In genomic region chr22:42615092-42615859, GRCh38 we compare ENCODE assay signal across 8 cellular contexts. TPM values are rescaled to one million over a fixed set of nuclear protein-coding genes. Genes with fewer than 3 reads are reported as not detected.
DNase-seq lines count a peak whose midpoint lies in the region; ATAC-seq and TF ChIP-seq lines count a peak whose summit lies in the region.

No MANE protein-coding gene starts in this region.

- H3K27me3 ChIP-seq in DOHH2 (ENCODE audit: control insufficient read depth, low read length) (no peaks in the 10 kb centered on the region), Karpas-422 (ENCODE audit: low read length) (no peaks in the 10 kb centered on the region), neural cell (ENCODE audit: insufficient read depth, low read depth, low read length) (no peaks in the 10 kb centered on the region)

- H3K79me2 ChIP-seq in DOHH2 (ENCODE audit: control insufficient read depth, low read length) (peaks cover 41% of the 10 kb centered on the region), Karpas-422 (ENCODE audit: low read length) (peaks cover 40% of the 10 kb centered on the region), neural cell (replicated peaks; ENCODE audit: insufficient read depth, low read length) (peaks cover 38% of the 10 kb centered on the region)

- peak; percentile 81 for TF ChIP-seq EP300 in neural cell (conservative IDR thresholded peaks at IDR 0.05; ENCODE audit: poor library complexity, severe bottlenecking)

- peak overlapping the region; percentile 71 for H3K27ac ChIP-seq in DOHH2 (ENCODE audit: low read depth, low read length)
- H3K27ac ChIP-seq in Karpas-422 (ENCODE audit: low read length): peak overlapping the region; percentile 84
- H3K27ac ChIP-seq in neural cell (ENCODE audit: low read length): peak overlapping the region; percentile 96

- ATAC-seq in GM21825 (IDR thresholded peaks at IDR 0.05; ENCODE audit: unreplicated experiment): peak; percentile 50
- ATAC-seq in stimulated activated naive CD8-positive, alpha-beta T cell treated with anti-CD3 and anti-CD28 coated beads, Interleukin-15, amount 100 ng/mL, for 72 hours: peak; percentile 87

- no peak overlapping the region; the same call in 1 of the 2 replicates for H2AFZ ChIP-seq in Karpas-422 (ENCODE audit: low read length)
- no peak overlapping the region for H2AFZ ChIP-seq in neural cell (ENCODE audit: low read depth, low read length)

- H3K4me2 ChIP-seq in DOHH2 (ENCODE audit: low read length) (peak overlapping the region; percentile 81), Karpas-422 (ENCODE audit: low read depth, low read length, poor library complexity, severe bottlenecking) (peak overlapping the region; percentile 77), neural cell (ENCODE audit: low read length) (peak overlapping the region; percentile 73)

- no peaks in the 10 kb centered on the region for H3K27me3 Mint-ChIP-seq in activated T-helper 2 cell treated with anti-CD3 and anti-CD28 coated beads, Interferon-gamma antibody, Interleukin-2, Interleukin-4, amounts not matched to agents 10 μg/mL and 5 μg/mL and 100 μg/mL, durations not matched to agents 14 hours and 24 hours and 36 hours (ENCODE audit: low read depth)
- H3K27me3 Mint-ChIP-seq in stimulated activated naive CD8-positive, alpha-beta T cell treated with anti-CD3 and anti-CD28 coated beads, Interleukin-15, amount 100 ng/mL, for 72 hours: no peaks in the 10 kb centered on the region

- H3K9me3 ChIP-seq in DOHH2 (ENCODE audit: control insufficient read depth, insufficient read depth, low read length) (no peaks in the 10 kb centered on the region), Karpas-422 (ENCODE audit: low read length) (no peaks in the 10 kb centered on the region), neural cell (ENCODE audit: low read length) (no peaks in the 10 kb centered on the region)

- no peaks in the 10 kb centered on the region for H3K9me2 ChIP-seq in DOHH2 (replicated peaks; ENCODE audit: control insufficient read depth, low read length)
- H3K9me2 ChIP-seq in Karpas-422 (replicated peaks; ENCODE audit: insufficient read depth, low read length): no peaks in the 10 kb centered on the region
- no peaks in the 10 kb centered on the region for H3K9me2 ChIP-seq in neural cell (ENCODE audit: insufficient read depth, low read length)

- intact Hi-C loops in activated T-helper 2 cell treated with anti-CD3 and anti-CD28 coated beads, Interferon-gamma antibody, Interleukin-2, Interleukin-4, amounts not matched to agents 10 μg/mL and 5 μg/mL and 100 μg/mL, durations not matched to agents 14 hours and 24 hours and 36 hours (cut with micrococcal nuclease): loop anchor here (1.0 to 2.0 kb wide), 3 partner anchors 34 to 524 kb away; partner anchors contain the start of genes CYB5R3, NDUFA6 and TTLL1

- H3F3A ChIP-seq in DOHH2 (ENCODE audit: control insufficient read depth, insufficient read depth) (peaks cover 9% of the 10 kb centered on the region), neural cell (ENCODE audit: insufficient read depth, low read length, poor library complexity, severe bottlenecking) (peaks cover 4% of the 10 kb centered on the region)

- H3K4me3 ChIP-seq in DOHH2 (ENCODE audit: low read length) (peak overlapping the region; percentile 79), Karpas-422 (ENCODE audit: low read length) (peak overlapping the region; percentile 82), fibroblast of pulmonary artery (replicated peaks; ENCODE audit: low read depth, low read length) (peak overlapping the region; percentile 85), neural cell (ENCODE audit: low read length) (peak overlapping the region; percentile 97)

- TF ChIP-seq CTCF in DOHH2 (IDR thresholded peaks at IDR 0.05; ENCODE audit: low read depth, low read length, poor library complexity, severe bottlenecking): no peak
- TF ChIP-seq CTCF in fibroblast of pulmonary artery (IDR thresholded peaks at IDR 0.05; ENCODE audit: low read length, missing control alignments): no peak
- TF ChIP-seq CTCF in neural cell (IDR thresholded peaks at IDR 0.05; ENCODE audit: poor library complexity, severe bottlenecking): no peak

- H3K9me3 Mint-ChIP-seq in activated T-helper 2 cell treated with anti-CD3 and anti-CD28 coated beads, Interferon-gamma antibody, Interleukin-2, Interleukin-4, amounts not matched to agents 10 μg/mL and 5 μg/mL and 100 μg/mL, durations not matched to agents 14 hours and 24 hours and 36 hours: no peaks in the 10 kb centered on the region
- no peaks in the 10 kb centered on the region for H3K9me3 Mint-ChIP-seq in stimulated activated naive CD8-positive, alpha-beta T cell treated with anti-CD3 and anti-CD28 coated beads, Interleukin-15, amount 100 ng/mL, for 72 hours

- peak overlapping the region; percentile 93 for H3K4me3 Mint-ChIP-seq in activated T-helper 2 cell treated with anti-CD3 and anti-CD28 coated beads, Interferon-gamma antibody, Interleukin-2, Interleukin-4, amounts not matched to agents 10 μg/mL and 5 μg/mL and 100 μg/mL, durations not matched to agents 14 hours and 24 hours and 36 hours (ENCODE audit: low read depth)
- H3K4me3 Mint-ChIP-seq in stimulated activated naive CD8-positive, alpha-beta T cell treated with anti-CD3 and anti-CD28 coated beads, Interleukin-15, amount 100 ng/mL, for 72 hours: peak overlapping the region; percentile 92 to 94

- H3K36me3 ChIP-seq in DOHH2 (ENCODE audit: control insufficient read depth, low read length) (peaks cover 43% of the 10 kb centered on the region), Karpas-422 (ENCODE audit: insufficient read depth, low read length) (peaks cover 14% of the 10 kb centered on the region; the same call in 1 of the 2 replicates), neural cell (ENCODE audit: insufficient read depth, low read length) (no peaks in the 10 kb centered on the region)

- peak overlapping the region; percentile 99 for H3K27ac Mint-ChIP-seq in activated T-helper 2 cell treated with anti-CD3 and anti-CD28 coated beads, Interferon-gamma antibody, Interleukin-2, Interleukin-4, amounts not matched to agents 10 μg/mL and 5 μg/mL and 100 μg/mL, durations not matched to agents 14 hours and 24 hours and 36 hours
- H3K27ac Mint-ChIP-seq in stimulated activated naive CD8-positive, alpha-beta T cell treated with anti-CD3 and anti-CD28 coated beads, Interleukin-15, amount 100 ng/mL, for 72 hours: peak overlapping the region; percentile 100

- H4K20me1 ChIP-seq in DOHH2 (ENCODE audit: control insufficient read depth, insufficient read depth, low read depth, low read length) (peaks cover 15% of the 10 kb centered on the region), Karpas-422 (ENCODE audit: insufficient read depth, low read depth, low read length) (peaks cover 10% of the 10 kb centered on the region; the same call in 1 of the 2 replicates), neural cell (ENCODE audit: insufficient read depth) (peaks cover 3% of the 10 kb centered on the region)

- DNase-seq in Karpas-422: peak; percentile 97
- DNase-seq in RPMI7951 (ENCODE audit: low read depth): peak; percentile 99
- DNase-seq in activated T-helper 2 cell treated with anti-CD3 and anti-CD28 coated beads, Interferon-gamma antibody, Interleukin-2, Interleukin-4, amounts not matched to agents 10 μg/mL and 5 μg/mL and 100 μg/mL, durations not matched to agents 14 hours and 24 hours and 36 hours (ENCODE audit: low spot score): peak; percentile 89
- DNase-seq in fibroblast of pulmonary artery (ENCODE audit: low read depth): peak; percentile 100
- peak; percentile 90 to 95 for DNase-seq in stimulated activated naive CD8-positive, alpha-beta T cell treated with anti-CD3 and anti-CD28 coated beads, Interleukin-15, amount 100 ng/mL, for 72 hours

- peaks cover 36% of the 10 kb centered on the region for H3K36me3 Mint-ChIP-seq in activated T-helper 2 cell treated with anti-CD3 and anti-CD28 coated beads, Interferon-gamma antibody, Interleukin-2, Interleukin-4, amounts not matched to agents 10 μg/mL and 5 μg/mL and 100 μg/mL, durations not matched to agents 14 hours and 24 hours and 36 hours (ENCODE audit: low read depth)

- TF ChIP-seq RAD21 in neural cell (conservative IDR thresholded peaks at IDR 0.05): peak; percentile 13

- H3K9ac ChIP-seq in Karpas-422 (ENCODE audit: low read length) (peak overlapping the region; percentile 90), neural cell (ENCODE audit: low read length) (peak overlapping the region; percentile 89)

- peaks cover 36% of the 10 kb centered on the region for H3K4me1 ChIP-seq in DOHH2 (ENCODE audit: control insufficient read depth, low read length)
- peaks cover 28% of the 10 kb centered on the region for H3K4me1 ChIP-seq in Karpas-422 (ENCODE audit: low read length)

- H3K4me1 Mint-ChIP-seq in activated T-helper 2 cell treated with anti-CD3 and anti-CD28 coated beads, Interferon-gamma antibody, Interleukin-2, Interleukin-4, amounts not matched to agents 10 μg/mL and 5 μg/mL and 100 μg/mL, durations not matched to agents 14 hours and 24 hours and 36 hours (ENCODE audit: low read depth): peaks cover 32% of the 10 kb centered on the region
- peaks cover 59% of the 10 kb centered on the region for H3K4me1 Mint-ChIP-seq in stimulated activated naive CD8-positive, alpha-beta T cell treated with anti-CD3 and anti-CD28 coated beads, Interleukin-15, amount 100 ng/mL, for 72 hours

TF ChIP-seq in neural cell, 6 proteins besides CTCF, POLR2A, EP300 and RAD21 (continues in another document):
- TF ChIP-seq SMC3 (conservative IDR thresholded peaks at IDR 0.05; ENCODE audit: poor library complexity): peak; percentile 13

RNA-seq across cellular contexts. Expression of gene POLDIP3, which starts 0.6 kb away (rescaled TPM):
- 28.7 and 39.2 TPM in 2 replicates for total RNA-seq in Karpas-422 (2014; rRNA removed; shearing (Covaris generic); ENCODE audit: low replicate concordance)
- 20.7 and 23.1 TPM in 2 replicates for total RNA-seq in RPMI7951 (2014; rRNA removed; shearing (Covaris generic))
- 74.7 and 80.7 TPM in 2 replicates for total RNA-seq in activated T-helper 2 cell treated with anti-CD3 and anti-CD28 coated beads, Interferon-gamma antibody, Interleukin-2, Interleukin-4, amounts not matched to agents 10 μg/mL and 5 μg/mL and 100 μg/mL, durations not matched to agents 14 hours and 24 hours and 36 hours
- polyA plus RNA-seq in neural cell: 56.9 and 63.1 TPM in 2 replicates
- 50.6 and 52.3 TPM in 2 replicates for polyA minus RNA-seq in neural cell

RNA-seq across cellular contexts. Expression of gene ATP5MGL, which starts 25.1 kb away (rescaled TPM):
- total RNA-seq in Karpas-422 (2014; rRNA removed; shearing (Covaris generic); ENCODE audit: low replicate concordance): not detected in 2 replicates
- not detected in 2 replicates for total RNA-seq in RPMI7951 (2014; rRNA removed; shearing (Covaris generic))
- total RNA-seq in activated T-helper 2 cell treated with anti-CD3 and anti-CD28 coated beads, Interferon-gamma antibody, Interleukin-2, Interleukin-4, amounts not matched to agents 10 μg/mL and 5 μg/mL and 100 μg/mL, durations not matched to agents 14 hours and 24 hours and 36 hours: 0.71 and 1.2 TPM in 2 replicates
- polyA plus RNA-seq in neural cell: not detected in 2 replicates
- not detected in 2 replicates for polyA minus RNA-seq in neural cell

RNA-seq across cellular contexts. Expression of gene CYB5R3, which starts 33.9 kb away (rescaled TPM):
- total RNA-seq in Karpas-422 (2014; rRNA removed; shearing (Covaris generic); ENCODE audit: low replicate concordance): 27.5 and 30.1 TPM in 2 replicates
- total RNA-seq in RPMI7951 (2014; rRNA removed; shearing (Covaris generic)): 65.2 and 65.6 TPM in 2 replicates
- 87.3 and 88.6 TPM in 2 replicates for total RNA-seq in activated T-helper 2 cell treated with anti-CD3 and anti-CD28 coated beads, Interferon-gamma antibody, Interleukin-2, Interleukin-4, amounts not matched to agents 10 μg/mL and 5 μg/mL and 100 μg/mL, durations not matched to agents 14 hours and 24 hours and 36 hours
- 17.2 and 20.2 TPM in 2 replicates for polyA plus RNA-seq in neural cell
- polyA minus RNA-seq in neural cell: 23.4 and 24.1 TPM in 2 replicates

Comparison
In these comparisons a context has a peak if more than half of its experiments do, and no peak if none do; other contexts are left out.
1. Peak in every context shown above with its lines: DNase-seq, ATAC-seq, H3K4me3 ChIP-seq and H3K27ac ChIP-seq.